ENCODE assay signal across 17 cellular contexts in the genomic region with DNA sequence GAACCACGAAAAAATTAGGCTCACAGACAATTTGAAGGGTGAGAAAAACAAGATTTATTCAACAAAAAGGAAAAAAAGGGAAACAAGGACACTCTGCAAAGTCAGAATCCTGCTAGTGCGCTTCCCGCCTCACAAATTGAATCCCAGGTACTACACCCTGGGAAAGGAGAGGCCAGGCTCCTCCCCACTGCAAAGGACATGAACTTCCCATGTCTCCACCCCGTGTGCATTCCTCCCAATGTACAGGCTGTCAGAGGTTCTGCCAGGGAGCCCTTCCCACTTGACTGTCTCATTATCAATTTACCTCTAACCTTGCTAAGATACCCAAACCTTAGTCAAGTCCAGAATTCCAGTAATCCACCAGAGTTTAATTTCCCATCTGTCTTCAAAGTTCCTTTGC.
"Had no signal": no experiment of that assay in that cellular context is flagged by ENCODE, and none has a peak within 500 bp of the region (broad histone marks: within the 10 kb centered on the region; RNA-seq: fewer than 3 reads in every experiment).

No MANE protein-coding gene starts in this region.

- H3K27ac Mint-ChIP-seq: activated naive CD8-positive, alpha-beta T cell treated with anti-CD3 and anti-CD28 coated beads, Interleukin-2, amount 50 U/mL, for 24 hours; nephron progenitor cell had no signal

- H3K4me1 ChIP-seq: ascending aorta, esophagus muscularis mucosa had no signal

- H3K4me3 ChIP-seq: ascending aorta, dorsolateral prefrontal cortex, esophagus muscularis mucosa, hepatocyte, SK-N-MC, smooth muscle cell had no signal

- H3K9me3 Mint-ChIP-seq: activated naive CD8-positive, alpha-beta T cell treated with anti-CD3 and anti-CD28 coated beads, Interleukin-2, amount 50 U/mL, for 24 hours had no signal

- ATAC-seq: activated naive CD8-positive, alpha-beta T cell treated with anti-CD3 and anti-CD28 coated beads, Interleukin-2, amount 50 U/mL, for 24 hours; right cardiac atrium had no signal

- H3K4me3 Mint-ChIP-seq: activated naive CD8-positive, alpha-beta T cell treated with anti-CD3 and anti-CD28 coated beads, Interleukin-2, amount 50 U/mL, for 24 hours; nephron progenitor cell had no signal

- H3K9me3 ChIP-seq: ascending aorta, esophagus muscularis mucosa had no signal

- H3K27ac ChIP-seq: ascending aorta, dorsolateral prefrontal cortex, esophagus muscularis mucosa, hepatocyte, SK-N-MC, WERI-Rb-1 had no signal

- H3K36me3 ChIP-seq: ascending aorta, esophagus muscularis mucosa, WERI-Rb-1 had no signal

- H3K27me3 ChIP-seq: ascending aorta, esophagus muscularis mucosa, hepatocyte had no signal

- DNase-seq: activated CD4-positive, alpha-beta T cell treated with anti-CD3 and anti-CD28 coated beads for 48 hours; activated effector memory CD4-positive, alpha-beta T cell treated with anti-CD3 and anti-CD28 coated beads, Interleukin-2, amount 50 U/mL, for 16 hours; activated naive CD8-positive, alpha-beta T cell treated with anti-CD3 and anti-CD28 coated beads, Interleukin-2, amount 50 U/mL, for 24 hours; dorsolateral prefrontal cortex; nephron progenitor cell; occipital lobe; right cardiac atrium; stimulated activated CD4-positive, alpha-beta T cell treated with anti-CD3 and anti-CD28 coated beads, Interleukin-4, amount 100 ng/mL, for 4 hours; stimulated activated CD8-positive, alpha-beta memory T cell treated with anti-CD3 and anti-CD28 coated beads, Interleukin-4, amount 100 ng/mL, for 48 hours; stimulated activated naive CD4-positive, alpha-beta T cell treated with Interleukin-2 at 50 U/mL for 16 hours; substantia nigra; WERI-Rb-1 had no signal
